In the genomic region with DNA sequence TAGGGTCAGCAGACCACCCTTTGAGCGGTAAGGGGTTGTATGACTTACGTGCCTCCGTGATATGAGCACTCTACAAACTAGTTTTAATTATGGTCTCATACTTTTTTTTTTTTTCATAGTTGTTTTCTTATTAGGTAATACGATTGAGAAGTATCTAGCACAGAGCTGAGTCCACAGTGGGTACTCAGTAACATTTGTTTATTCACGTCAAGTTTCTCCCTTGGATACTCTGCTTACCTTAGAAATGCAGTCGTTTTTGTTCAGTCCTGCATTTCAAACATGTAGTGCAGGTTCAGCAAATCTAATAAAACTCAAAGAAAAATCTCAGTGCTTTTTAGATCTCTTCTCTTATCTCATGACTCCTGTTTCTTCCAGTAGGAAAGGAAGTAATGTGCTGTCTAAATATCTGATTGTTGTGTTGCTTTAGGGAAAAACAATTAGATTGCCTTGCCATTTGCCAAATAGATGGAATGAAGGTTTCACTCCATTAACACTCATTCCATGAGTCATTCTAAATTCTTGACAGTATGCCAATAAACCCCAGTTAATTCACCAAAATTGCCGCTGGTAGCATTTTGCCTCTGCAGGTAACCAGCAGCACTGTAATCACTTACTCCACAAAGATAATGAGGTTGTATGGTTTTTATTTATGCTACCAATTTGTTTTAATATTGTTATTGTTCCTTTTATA, we compare ENCODE assay signal across 10 cellular contexts.
DNase-seq lines count a peak whose midpoint lies in the region; ATAC-seq, FAIRE-seq and TF ChIP-seq lines count a peak whose summit lies in the region.
"Had no signal": no experiment of that assay in that cellular context is flagged by ENCODE, and none has a peak within 500 bp of the region (broad histone marks: within the 10 kb centered on the region; RNA-seq: fewer than 3 reads in every experiment).

No MANE protein-coding gene starts in this region.

- no peak for FAIRE-seq in A549 (lab: Jason Lieb, UNC)

- H3K4me2 ChIP-seq in A549, result no peak overlapping the region
- H3K4me2 ChIP-seq in OCI-LY7 (ENCODE audit: low read length), result no peak overlapping the region

- H3K36me3 Mint-ChIP-seq in activated CD8-positive, alpha-beta T cell treated with anti-CD3 and anti-CD28 coated beads, Interleukin-2, amount 10 ng/mL, durations not matched to agents 7 days and 5 days (ENCODE audit: low read depth), result no peaks in the 10 kb centered on the region
- H3K36me3 Mint-ChIP-seq: activated naive CD4-positive, alpha-beta T cell treated with anti-CD3 and anti-CD28 coated beads, Interleukin-2, amount 50 U/mL, for 24 hours had no signal

- no peaks in the 10 kb centered on the region for H3K9me3 ChIP-seq in A549
- H3K9me3 ChIP-seq in OCI-LY7 (ENCODE audit: low read length), result no peaks in the 10 kb centered on the region
- H3K9me3 ChIP-seq in colonic mucosa, result no peaks in the 10 kb centered on the region

- no peak overlapping the region for H3K9ac ChIP-seq in colonic mucosa (ENCODE audit: low read depth in 2 of 2, low read length in 2 of 2)

- H3K9me2 ChIP-seq in OCI-LY7 (ENCODE audit: insufficient read depth, low read length), result no peaks in the 10 kb centered on the region

- no peak overlapping the region for H3K4me3 ChIP-seq in A549
- H3K4me3 ChIP-seq in OCI-LY7 (ENCODE audit: low read depth, low read length, poor library complexity, severe bottlenecking), result no peak overlapping the region
- no peak overlapping the region for H3K4me3 ChIP-seq in colonic mucosa

- no peak overlapping the region for H2AFZ ChIP-seq in OCI-LY7 (ENCODE audit: low read length)

- DNase-seq in A549 (ENCODE audit: low read depth in 1 of 2, low spot score in 1 of 2) (no peak), HT-29 (ENCODE audit: low spot score) (peak; percentile 27), NCI-H69 (lab: John Stamatoyannopoulos, UW) (peak; percentile 96), NCI-H2171 (lab: John Stamatoyannopoulos, UW) (no peak), OCI-LY7 (ENCODE audit: low spot score) (no peak), colonic mucosa (no peak)
- DNase-seq in activated CD8-positive, alpha-beta T cell treated with anti-CD3 and anti-CD28 coated beads, Interleukin-2, amount 10 ng/mL, durations not matched to agents 7 days and 5 days, result no peak
- DNase-seq: foreskin melanocyte had no signal

- TF ChIP-seq CTCF in A549 (IDR thresholded peaks at IDR 0.05) (no peak), OCI-LY7 (conservative IDR thresholded peaks at IDR 0.05; ENCODE audit: low read length) (no peak), colonic mucosa (IDR thresholded peaks at IDR 0.05) (no peak)

- H3K4me1 ChIP-seq in A549, result peaks cover 4% of the 10 kb centered on the region; the same call in 1 of the 3 replicates
- no peaks in the 10 kb centered on the region for H3K4me1 ChIP-seq in OCI-LY7 (ENCODE audit: insufficient read depth, low read length, poor library complexity, severe bottlenecking)
- H3K4me1 ChIP-seq in colonic mucosa, result no peaks in the 10 kb centered on the region

- no peak overlapping the region for H3K27ac Mint-ChIP-seq in activated CD8-positive, alpha-beta T cell treated with anti-CD3 and anti-CD28 coated beads, Interleukin-2, amount 10 ng/mL, durations not matched to agents 7 days and 5 days
- H3K27ac Mint-ChIP-seq: activated naive CD4-positive, alpha-beta T cell treated with anti-CD3 and anti-CD28 coated beads, Interleukin-2, amount 50 U/mL, for 24 hours had no signal

- H3K27ac ChIP-seq in A549, result no peak overlapping the region
- no peak overlapping the region for H3K27ac ChIP-seq in OCI-LY7 (ENCODE audit: low read depth, low read length, poor library complexity, severe bottlenecking)
- no peak overlapping the region for H3K27ac ChIP-seq in colonic mucosa

- H4K20me1 ChIP-seq in OCI-LY7 (ENCODE audit: insufficient read depth, low read length), result no peaks in the 10 kb centered on the region

- H3K4me1 Mint-ChIP-seq in activated CD8-positive, alpha-beta T cell treated with anti-CD3 and anti-CD28 coated beads, Interleukin-2, amount 10 ng/mL, durations not matched to agents 7 days and 5 days (ENCODE audit: low read depth), result no peaks in the 10 kb centered on the region
- H3K4me1 Mint-ChIP-seq: activated naive CD4-positive, alpha-beta T cell treated with anti-CD3 and anti-CD28 coated beads, Interleukin-2, amount 50 U/mL, for 24 hours had no signal

- ATAC-seq in A549 (no peak), esophagus mucosa (peak; percentile 15)
- no peak for ATAC-seq in activated CD8-positive, alpha-beta T cell treated with anti-CD3 and anti-CD28 coated beads, Interleukin-2, amount 10 ng/mL, durations not matched to agents 7 days and 5 days

- intact Hi-C loops in OCI-LY7 (cut with micrococcal nuclease; ENCODE audit: unreplicated experiment) (no loop called here), colonic mucosa (cut with DNase I) (no loop called here)

- TF ChIP-seq RAD21 in A549 (conservative IDR thresholded peaks at IDR 0.05 in 1 of 2, IDR thresholded peaks at IDR 0.05 in 1 of 2), result no peak

- H3K27me3 Mint-ChIP-seq in activated CD8-positive, alpha-beta T cell treated with anti-CD3 and anti-CD28 coated beads, Interleukin-2, amount 10 ng/mL, durations not matched to agents 7 days and 5 days (ENCODE audit: low read depth), result peaks cover 31% of the 10 kb centered on the region

- no peak for TF ChIP-seq POLR2A in A549 (IDR thresholded peaks at IDR 0.05; ENCODE audit: low read length)

- no peaks in the 10 kb centered on the region for H3K36me3 ChIP-seq in OCI-LY7 (ENCODE audit: insufficient read depth, low read length)
- no peaks in the 10 kb centered on the region for H3K36me3 ChIP-seq in colonic mucosa

- no peaks in the 10 kb centered on the region for H3K27me3 ChIP-seq in colonic mucosa

- H3K9me3 Mint-ChIP-seq in activated CD8-positive, alpha-beta T cell treated with anti-CD3 and anti-CD28 coated beads, Interleukin-2, amount 10 ng/mL, durations not matched to agents 7 days and 5 days (ENCODE audit: insufficient read depth), result no peaks in the 10 kb centered on the region
- H3K9me3 Mint-ChIP-seq: activated naive CD4-positive, alpha-beta T cell treated with anti-CD3 and anti-CD28 coated beads, Interleukin-2, amount 50 U/mL, for 24 hours had no signal

- 51% methylated on average over 7 of the region's 7 CpGs for WGBS in A549 (ENCODE audit: missing lambda C conversion rate)

- H3K79me2 ChIP-seq in OCI-LY7 (ENCODE audit: insufficient read depth, low read depth, low read length), result no peaks in the 10 kb centered on the region

- CTCF ChIA-PET in A549 (lab: Yijun Ruan, JAX), result interaction anchor here (2.6 kb wide), 1 partner anchor 12 kb away, joined by 14 read pairs; no protein-coding TSS in a partner anchor
- CTCF ChIA-PET in OCI-LY7 (lab: Charles Lee; ENCODE audit: unreplicated experiment), result no interaction called here
- CTCF ChIA-PET in activated CD8-positive, alpha-beta T cell treated with anti-CD3 and anti-CD28 coated beads, Interleukin-2, amount 10 ng/mL, durations not matched to agents 7 days and 5 days (lab: Charles Lee), result no interaction called here

- no TSS peak for BruUV-seq in OCI-LY7 (replicated peaks; lab: Mats Ljungman, UMichigan)

- TF ChIP-seq EP300 in A549 (IDR thresholded peaks at IDR 0.05), result no peak

- H3K4me3 Mint-ChIP-seq in activated CD8-positive, alpha-beta T cell treated with anti-CD3 and anti-CD28 coated beads, Interleukin-2, amount 10 ng/mL, durations not matched to agents 7 days and 5 days, result no peak overlapping the region
- H3K4me3 Mint-ChIP-seq: activated naive CD4-positive, alpha-beta T cell treated with anti-CD3 and anti-CD28 coated beads, Interleukin-2, amount 50 U/mL, for 24 hours had no signal

- POLR2A ChIA-PET in A549 (lab: Yijun Ruan, JAX), result no interaction called here
- POLR2A ChIA-PET in OCI-LY7 (lab: Charles Lee), result interaction anchor here (0.6 kb wide), 1 partner anchor 9 kb away, joined by 3 read pairs; no protein-coding TSS in a partner anchor
- POLR2A ChIA-PET in activated CD8-positive, alpha-beta T cell treated with anti-CD3 and anti-CD28 coated beads, Interleukin-2, amount 10 ng/mL, durations not matched to agents 7 days and 5 days (lab: Charles Lee), result no interaction called here

TF ChIP-seq in A549, 52 proteins besides CTCF, POLR2A, EP300 and RAD21:
- TF ChIP-seq FOSL2 (IDR thresholded peaks at IDR 0.05), result no peak
- peak; percentile 33; the same call in 1 of the 2 replicates for TF ChIP-seq FOSL2 (CRISPR knock-in tag; IDR thresholded peaks at IDR 0.05)
- TF ChIP-seq FOXS1 (CRISPR knock-in tag; IDR thresholded peaks at IDR 0.05), result no peak

Comparison
In these comparisons a context has a peak if more than half of its experiments do, and no peak if none do; other contexts are left out.
1. DNase-seq: peak in HT-29 (single experiment) and NCI-H69 (single experiment); none in A549 (0 of 2), NCI-H2171 (single experiment), OCI-LY7 (single experiment), activated CD8-positive, alpha-beta T cell treated with anti-CD3 and anti-CD28 coated beads, Interleukin-2, amount 10 ng/mL, durations not matched to agents 7 days and 5 days (single experiment) and colonic mucosa (single experiment).